1 cellular context compared by ENCODE assay signal in the genomic region with DNA sequence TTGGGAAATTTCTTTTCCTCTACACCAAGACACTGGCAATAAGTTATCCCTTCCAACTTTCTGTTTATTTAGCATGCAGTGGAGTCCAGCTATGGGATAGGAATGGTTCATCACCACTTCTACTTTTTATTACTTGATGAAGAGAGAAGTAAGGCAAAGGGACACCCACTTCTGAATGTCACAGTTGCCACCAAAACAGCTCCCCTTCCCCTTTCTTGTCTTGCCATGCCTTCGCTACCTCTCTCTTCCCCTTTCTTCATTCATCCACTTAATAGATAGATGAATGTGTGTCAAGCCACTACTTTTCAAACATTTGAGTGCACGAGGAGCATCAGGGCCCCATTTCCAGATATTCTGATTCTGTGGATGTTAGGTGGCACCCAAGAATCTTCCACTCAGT.
TF ChIP-seq lines count a peak whose summit lies in the region.

No MANE protein-coding gene starts in this region.

TF ChIP-seq in GM23338, 12 proteins besides CTCF, POLR2A, EP300 and RAD21 (continued from another document):
- TF ChIP-seq, protein P1, sequence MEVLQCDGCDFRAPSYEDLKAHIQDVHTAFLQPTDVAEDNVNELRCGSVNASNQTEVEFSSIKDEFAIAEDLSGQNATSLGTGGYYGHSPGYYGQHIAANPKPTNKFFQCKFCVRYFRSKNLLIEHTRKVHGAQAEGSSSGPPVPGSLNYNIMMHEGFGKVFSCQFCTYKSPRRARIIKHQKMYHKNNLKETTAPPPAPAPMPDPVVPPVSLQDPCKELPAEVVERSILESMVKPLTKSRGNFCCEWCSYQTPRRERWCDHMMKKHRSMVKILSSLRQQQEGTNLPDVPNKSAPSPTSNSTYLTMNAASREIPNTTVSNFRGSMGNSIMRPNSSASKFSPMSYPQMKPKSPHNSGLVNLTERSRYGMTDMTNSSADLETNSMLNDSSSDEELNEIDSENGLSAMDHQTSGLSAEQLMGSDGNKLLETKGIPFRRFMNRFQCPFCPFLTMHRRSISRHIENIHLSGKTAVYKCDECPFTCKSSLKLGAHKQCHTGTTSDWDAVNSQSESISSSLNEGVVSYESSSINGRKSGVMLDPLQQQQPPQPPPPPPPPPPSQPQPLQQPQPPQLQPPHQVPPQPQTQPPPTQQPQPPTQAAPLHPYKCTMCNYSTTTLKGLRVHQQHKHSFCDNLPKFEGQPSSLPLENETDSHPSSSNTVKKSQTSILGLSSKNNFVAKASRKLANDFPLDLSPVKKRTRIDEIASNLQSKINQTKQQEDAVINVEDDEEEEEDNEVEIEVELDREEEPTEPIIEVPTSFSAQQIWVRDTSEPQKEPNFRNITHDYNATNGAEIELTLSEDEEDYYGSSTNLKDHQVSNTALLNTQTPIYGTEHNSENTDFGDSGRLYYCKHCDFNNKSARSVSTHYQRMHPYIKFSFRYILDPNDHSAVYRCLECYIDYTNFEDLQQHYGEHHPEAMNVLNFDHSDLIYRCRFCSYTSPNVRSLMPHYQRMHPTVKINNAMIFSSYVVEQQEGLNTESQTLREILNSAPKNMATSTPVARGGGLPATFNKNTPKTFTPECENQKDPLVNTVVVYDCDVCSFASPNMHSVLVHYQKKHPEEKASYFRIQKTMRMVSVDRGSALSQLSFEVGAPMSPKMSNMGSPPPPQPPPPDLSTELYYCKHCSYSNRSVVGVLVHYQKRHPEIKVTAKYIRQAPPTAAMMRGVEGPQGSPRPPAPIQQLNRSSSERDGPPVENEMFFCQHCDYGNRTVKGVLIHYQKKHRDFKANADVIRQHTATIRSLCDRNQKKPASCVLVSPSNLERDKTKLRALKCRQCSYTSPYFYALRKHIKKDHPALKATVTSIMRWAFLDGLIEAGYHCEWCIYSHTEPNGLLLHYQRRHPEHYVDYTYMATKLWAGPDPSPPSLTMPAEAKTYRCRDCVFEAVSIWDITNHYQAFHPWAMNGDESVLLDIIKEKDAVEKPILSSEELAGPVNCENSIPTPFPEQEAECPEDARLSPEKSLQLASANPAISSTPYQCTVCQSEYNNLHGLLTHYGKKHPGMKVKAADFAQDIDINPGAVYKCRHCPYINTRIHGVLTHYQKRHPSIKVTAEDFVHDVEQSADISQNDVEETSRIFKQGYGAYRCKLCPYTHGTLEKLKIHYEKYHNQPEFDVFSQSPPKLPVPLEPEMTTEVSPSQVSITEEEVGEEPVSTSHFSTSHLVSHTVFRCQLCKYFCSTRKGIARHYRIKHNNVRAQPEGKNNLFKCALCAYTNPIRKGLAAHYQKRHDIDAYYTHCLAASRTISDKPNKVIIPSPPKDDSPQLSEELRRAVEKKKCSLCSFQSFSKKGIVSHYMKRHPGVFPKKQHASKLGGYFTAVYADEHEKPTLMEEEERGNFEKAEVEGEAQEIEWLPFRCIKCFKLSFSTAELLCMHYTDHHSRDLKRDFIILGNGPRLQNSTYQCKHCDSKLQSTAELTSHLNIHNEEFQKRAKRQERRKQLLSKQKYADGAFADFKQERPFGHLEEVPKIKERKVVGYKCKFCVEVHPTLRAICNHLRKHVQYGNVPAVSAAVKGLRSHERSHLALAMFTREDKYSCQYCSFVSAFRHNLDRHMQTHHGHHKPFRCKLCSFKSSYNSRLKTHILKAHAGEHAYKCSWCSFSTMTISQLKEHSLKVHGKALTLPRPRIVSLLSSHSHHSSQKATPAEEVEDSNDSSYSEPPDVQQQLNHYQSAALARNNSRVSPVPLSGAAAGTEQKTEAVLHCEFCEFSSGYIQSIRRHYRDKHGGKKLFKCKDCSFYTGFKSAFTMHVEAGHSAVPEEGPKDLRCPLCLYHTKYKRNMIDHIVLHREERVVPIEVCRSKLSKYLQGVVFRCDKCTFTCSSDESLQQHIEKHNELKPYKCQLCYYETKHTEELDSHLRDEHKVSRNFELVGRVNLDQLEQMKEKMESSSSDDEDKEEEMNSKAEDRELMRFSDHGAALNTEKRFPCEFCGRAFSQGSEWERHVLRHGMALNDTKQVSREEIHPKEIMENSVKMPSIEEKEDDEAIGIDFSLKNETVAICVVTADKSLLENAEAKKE (CRISPR knock-in tag; IDR thresholded peaks at IDR 0.05): no peak
- TF ChIP-seq ZNF331 (CRISPR knock-in tag; IDR thresholded peaks at IDR 0.05; ENCODE audit: low read depth) (no peak), POLR2AphosphoS5 (IDR thresholded peaks at IDR 0.05; ENCODE audit: low read depth) (no peak; the same call in 1 of the 2 replicates), JUNB (IDR thresholded peaks at IDR 0.05; ENCODE audit: unreplicated experiment) (no peak), ZNF114 (CRISPR knock-in tag; IDR thresholded peaks at IDR 0.05) (no peak), EZH2 (IDR thresholded peaks at IDR 0.05; ENCODE audit: low read depth, unreplicated experiment) (no peak), CREB1 (CRISPR knock-in tag; IDR thresholded peaks at IDR 0.05; ENCODE audit: low read depth) (no peak), STAT1 (IDR thresholded peaks at IDR 0.05; ENCODE audit: unreplicated experiment) (no peak), EZH2phosphoT487 (IDR thresholded peaks at IDR 0.05; ENCODE audit: unreplicated experiment) (no peak)
- TF ChIP-seq, protein P2, sequence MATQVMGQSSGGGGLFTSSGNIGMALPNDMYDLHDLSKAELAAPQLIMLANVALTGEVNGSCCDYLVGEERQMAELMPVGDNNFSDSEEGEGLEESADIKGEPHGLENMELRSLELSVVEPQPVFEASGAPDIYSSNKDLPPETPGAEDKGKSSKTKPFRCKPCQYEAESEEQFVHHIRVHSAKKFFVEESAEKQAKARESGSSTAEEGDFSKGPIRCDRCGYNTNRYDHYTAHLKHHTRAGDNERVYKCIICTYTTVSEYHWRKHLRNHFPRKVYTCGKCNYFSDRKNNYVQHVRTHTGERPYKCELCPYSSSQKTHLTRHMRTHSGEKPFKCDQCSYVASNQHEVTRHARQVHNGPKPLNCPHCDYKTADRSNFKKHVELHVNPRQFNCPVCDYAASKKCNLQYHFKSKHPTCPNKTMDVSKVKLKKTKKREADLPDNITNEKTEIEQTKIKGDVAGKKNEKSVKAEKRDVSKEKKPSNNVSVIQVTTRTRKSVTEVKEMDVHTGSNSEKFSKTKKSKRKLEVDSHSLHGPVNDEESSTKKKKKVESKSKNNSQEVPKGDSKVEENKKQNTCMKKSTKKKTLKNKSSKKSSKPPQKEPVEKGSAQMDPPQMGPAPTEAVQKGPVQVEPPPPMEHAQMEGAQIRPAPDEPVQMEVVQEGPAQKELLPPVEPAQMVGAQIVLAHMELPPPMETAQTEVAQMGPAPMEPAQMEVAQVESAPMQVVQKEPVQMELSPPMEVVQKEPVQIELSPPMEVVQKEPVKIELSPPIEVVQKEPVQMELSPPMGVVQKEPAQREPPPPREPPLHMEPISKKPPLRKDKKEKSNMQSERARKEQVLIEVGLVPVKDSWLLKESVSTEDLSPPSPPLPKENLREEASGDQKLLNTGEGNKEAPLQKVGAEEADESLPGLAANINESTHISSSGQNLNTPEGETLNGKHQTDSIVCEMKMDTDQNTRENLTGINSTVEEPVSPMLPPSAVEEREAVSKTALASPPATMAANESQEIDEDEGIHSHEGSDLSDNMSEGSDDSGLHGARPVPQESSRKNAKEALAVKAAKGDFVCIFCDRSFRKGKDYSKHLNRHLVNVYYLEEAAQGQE (IDR thresholded peaks at IDR 0.05; ENCODE audit: unreplicated experiment): no peak
- TF ChIP-seq, protein P3, sequence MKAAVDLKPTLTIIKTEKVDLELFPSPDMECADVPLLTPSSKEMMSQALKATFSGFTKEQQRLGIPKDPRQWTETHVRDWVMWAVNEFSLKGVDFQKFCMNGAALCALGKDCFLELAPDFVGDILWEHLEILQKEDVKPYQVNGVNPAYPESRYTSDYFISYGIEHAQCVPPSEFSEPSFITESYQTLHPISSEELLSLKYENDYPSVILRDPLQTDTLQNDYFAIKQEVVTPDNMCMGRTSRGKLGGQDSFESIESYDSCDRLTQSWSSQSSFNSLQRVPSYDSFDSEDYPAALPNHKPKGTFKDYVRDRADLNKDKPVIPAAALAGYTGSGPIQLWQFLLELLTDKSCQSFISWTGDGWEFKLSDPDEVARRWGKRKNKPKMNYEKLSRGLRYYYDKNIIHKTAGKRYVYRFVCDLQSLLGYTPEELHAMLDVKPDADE (IDR thresholded peaks at IDR 0.05): no peak
TF ChIP-seq in GM23338: peak in this region for 0.
